ENCODE assay signal across 9 cellular contexts in genomic region chr1:182629674-182630073, GRCh38. TPM values are rescaled to one million over a fixed set of nuclear protein-coding genes. Genes with fewer than 3 reads are reported as not detected.
A peak's percentile ranks its signal among the peaks of the same experiment; 100 is the strongest.
DNase-seq lines count a peak whose midpoint lies in the region; ATAC-seq and TF ChIP-seq lines count a peak whose summit lies in the region.
"Had no signal": no experiment of that assay in that cellular context is flagged by ENCODE, and none has a peak within 500 bp of the region (broad histone marks: within the 10 kb centered on the region; RNA-seq: fewer than 3 reads in every experiment).

No MANE protein-coding gene starts in this region.

- H3K27ac ChIP-seq in CD4-positive, CD25-positive, alpha-beta regulatory T cell (ENCODE audit: insufficient read depth, low read length, poor library complexity, severe bottlenecking): no peak overlapping the region

- peak; percentile 86 to 93 for ATAC-seq in CD4-positive, CD25-positive, alpha-beta regulatory T cell (ENCODE audit: low read depth in 2 of 2)
- peak; percentile 46 for ATAC-seq in HG02623 (IDR thresholded peaks at IDR 0.05; ENCODE audit: unreplicated experiment)
- ATAC-seq in GM19328 (IDR thresholded peaks at IDR 0.05; ENCODE audit: unreplicated experiment): no peak

- no peaks in the 10 kb centered on the region for H3K9me3 Mint-ChIP-seq in CD4-positive, CD25-positive, alpha-beta regulatory T cell

- H3K4me1 ChIP-seq in CD4-positive, CD25-positive, alpha-beta regulatory T cell (ENCODE audit: control insufficient read depth, insufficient read depth, low read length, poor library complexity, severe bottlenecking): peaks cover 14% of the 10 kb centered on the region
- H3K4me1 ChIP-seq in BE2C: peaks cover 66% of the 10 kb centered on the region

- no peaks in the 10 kb centered on the region for H3K9me3 ChIP-seq in CD4-positive, CD25-positive, alpha-beta regulatory T cell (ENCODE audit: control insufficient read depth in 2 of 2, low read length in 2 of 2)
- H3K9me3 ChIP-seq in BE2C: no peaks in the 10 kb centered on the region

- peak overlapping the region in 3 of 4 donors; percentile 4 to 51 (median 5) for H3K4me3 Mint-ChIP-seq in CD4-positive, CD25-positive, alpha-beta regulatory T cell

- H3K36me3 Mint-ChIP-seq in CD4-positive, CD25-positive, alpha-beta regulatory T cell: no peaks in the 10 kb centered on the region

- peak overlapping the region in 2 of 3 donors; percentile 4 to 39 for H3K27ac Mint-ChIP-seq in CD4-positive, CD25-positive, alpha-beta regulatory T cell

- DNase-seq in CD4-positive, CD25-positive, alpha-beta regulatory T cell: peak; percentile 16 to 68 (median 31)
- peak; percentile 16 for DNase-seq in activated CD4-positive, CD25-positive, alpha-beta regulatory T cell treated with anti-CD3 and anti-CD28 coated beads, Interleukin-2, amount 50 U/mL, for 16 hours (ENCODE audit: low read depth, low spot score)
- DNase-seq in germinal center (ENCODE audit: low spot score) (peak; percentile 40), EL (no peak), BE2C (no peak), NCI-H2171 treated with DMSO at 0.1 percent for 48 hours (lab: John Stamatoyannopoulos, UW) (no peak)
- DNase-seq: NCI-H1694 treated with DMSO at 0.1 percent for 48 hours had no signal

- peak overlapping the region; percentile 8 for H3K4me3 ChIP-seq in CD4-positive, CD25-positive, alpha-beta regulatory T cell (ENCODE audit: low read depth, low read length)
- H3K4me3 ChIP-seq in BE2C (ENCODE audit: low read depth, low read length): no peak overlapping the region

- no peak for TF ChIP-seq CTCF in BE2C (IDR thresholded peaks at IDR 0.05; ENCODE audit: low read depth, low read length)

- H3K4me1 Mint-ChIP-seq in CD4-positive, CD25-positive, alpha-beta regulatory T cell: peaks cover 26 to 41% (median 30%) of the 10 kb centered on the region in 4 donors

- H3K27me3 ChIP-seq in CD4-positive, CD25-positive, alpha-beta regulatory T cell (ENCODE audit: control insufficient read depth, insufficient read depth, low read length): no peaks in the 10 kb centered on the region
- no peaks in the 10 kb centered on the region for H3K27me3 ChIP-seq in BE2C

- H3K36me3 ChIP-seq in CD4-positive, CD25-positive, alpha-beta regulatory T cell (ENCODE audit: control insufficient read depth, insufficient read depth, low read length): no peaks in the 10 kb centered on the region
- no peaks in the 10 kb centered on the region for H3K36me3 ChIP-seq in BE2C

- no peaks in the 10 kb centered on the region for H3K27me3 Mint-ChIP-seq in CD4-positive, CD25-positive, alpha-beta regulatory T cell

RNA-seq across cellular contexts. Expression of gene RGS16, which starts 25.5 kb away (rescaled TPM):
- 16.6 TPM for total RNA-seq in CD4-positive, CD25-positive, alpha-beta regulatory T cell
- 1 to 10 TPM in 1 of 4 donors, under 1 TPM in 3; 0.34 to 1.2 (median 0.46) TPM for polyA plus RNA-seq in CD4-positive, CD25-positive, alpha-beta regulatory T cell
- 279 TPM for polyA plus RNA-seq in BE2C (2012; ENCODE audit: insufficient read depth, insufficient read length, low read depth)

RNA-seq across cellular contexts. Expression of gene RNASEL, which starts 40.6 kb away (rescaled TPM):
- total RNA-seq in CD4-positive, CD25-positive, alpha-beta regulatory T cell: 9.1 TPM
- 10 to 100 TPM in 2 of 4 donors, 1 to 10 TPM in 2; 6.2 to 10.5 (median 9.0) TPM for polyA plus RNA-seq in CD4-positive, CD25-positive, alpha-beta regulatory T cell
- 1.3 TPM for polyA plus RNA-seq in BE2C (2012; ENCODE audit: insufficient read depth, insufficient read length, low read depth)

RNA-seq across cellular contexts. Expression of gene RGS8, which starts 54.7 kb away (rescaled TPM):
- not detected for total RNA-seq in CD4-positive, CD25-positive, alpha-beta regulatory T cell
- not detected for polyA plus RNA-seq in CD4-positive, CD25-positive, alpha-beta regulatory T cell
- 4.9 TPM for polyA plus RNA-seq in BE2C (2012; ENCODE audit: insufficient read depth, insufficient read length, low read depth)

Comparison
In these comparisons a context has a peak if more than half of its experiments do, and no peak if none do; other contexts are left out.
1. DNase-seq: peak in CD4-positive, CD25-positive, alpha-beta regulatory T cell (3 of 3), activated CD4-positive, CD25-positive, alpha-beta regulatory T cell treated with anti-CD3 and anti-CD28 coated beads, Interleukin-2, amount 50 U/mL, for 16 hours (single experiment) and germinal center (single experiment); none in EL (single experiment), BE2C (single experiment) and NCI-H2171 treated with DMSO at 0.1 percent for 48 hours (single experiment).